18 cellular contexts compared by ENCODE assay signal in the genomic region with DNA sequence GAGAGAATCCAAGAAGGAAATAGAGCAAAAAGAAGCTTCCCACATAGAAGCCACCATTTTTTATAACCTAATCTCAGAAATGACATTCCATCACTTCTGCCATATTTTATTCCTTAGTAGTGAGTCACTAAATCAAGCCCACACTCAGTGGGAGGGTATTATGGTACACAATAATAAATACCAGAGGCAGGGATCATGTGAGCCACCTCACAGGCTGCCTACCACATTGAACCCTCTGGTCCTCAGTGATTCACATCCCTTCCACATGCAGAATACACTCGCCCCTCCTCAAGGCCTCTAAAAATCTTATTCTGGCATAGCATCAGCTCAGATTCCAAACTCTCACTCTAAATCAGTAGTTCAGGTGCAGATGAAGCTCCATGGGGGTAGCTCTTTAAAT. TPM values are rescaled to one million over a fixed set of nuclear protein-coding genes. Genes with fewer than 3 reads are reported as not detected.
A peak's percentile ranks its signal among the peaks of the same experiment; 100 is the strongest.
DNase-seq lines count a peak whose midpoint lies in the region; ATAC-seq and TF ChIP-seq lines count a peak whose summit lies in the region.
"Had no signal": no experiment of that assay in that cellular context is flagged by ENCODE, and none has a peak within 500 bp of the region (broad histone marks: within the 10 kb centered on the region; RNA-seq: fewer than 3 reads in every experiment).

No MANE protein-coding gene starts in this region.

- intact Hi-C loops in lower leg skin (cut with DNase I; ENCODE audit: low total_unique reads), result no loop called here
- intact Hi-C loops in natural killer cell (cut with micrococcal nuclease), result no loop called here

- H3K9me3 Mint-ChIP-seq in natural killer cell, result no peaks in the 10 kb centered on the region
- H3K9me3 Mint-ChIP-seq: dendritic cell treated with granulocyte-macrophage colony-stimulating factor and Interleukin-4, amounts not matched to agents 40 ng/mL and 50 ng/mL, for 4 days had no signal

- POLR2A ChIA-PET in AG04449 (lab: Yijun Ruan, JAX), result no interaction called here

- H3K36me3 Mint-ChIP-seq in natural killer cell, result no peaks in the 10 kb centered on the region

- ATAC-seq in HG03175 (IDR thresholded peaks at IDR 0.05; ENCODE audit: unreplicated experiment), result no peak
- ATAC-seq in HG02970 (IDR thresholded peaks at IDR 0.05; ENCODE audit: low FRiP score, unreplicated experiment), result no peak
- ATAC-seq in natural killer cell, result no peak
- ATAC-seq: left colon had no signal

- TF ChIP-seq CTCF in AG04449 (IDR thresholded peaks at IDR 0.05; ENCODE audit: insufficient read depth, low read length, missing control alignments) (no peak), lower leg skin (IDR thresholded peaks at IDR 0.05) (no peak), natural killer cell (IDR thresholded peaks at IDR 0.05) (no peak)

- 77 to 79% methylated on average over 1 of the region's 1 CpG for WGBS in lower leg skin, 2 donors

- no peak for TF ChIP-seq POLR2A in lower leg skin (IDR thresholded peaks at IDR 0.05)

- no peak overlapping the region for H3K4me3 ChIP-seq in AG04449 (ENCODE audit: low read depth, low read length)
- no peak overlapping the region for H3K4me3 ChIP-seq in lower leg skin (ENCODE audit: low read depth, poor library complexity, severe bottlenecking)
- H3K4me3 ChIP-seq: thoracic aorta had no signal

- no peak overlapping the region for H3K4me3 Mint-ChIP-seq in natural killer cell
- H3K4me3 Mint-ChIP-seq: dendritic cell treated with granulocyte-macrophage colony-stimulating factor and Interleukin-4, amounts not matched to agents 40 ng/mL and 50 ng/mL, for 4 days had no signal

- DNase-seq in AG04449 (ENCODE audit: low read depth, low spot score) (peak; percentile 23), HT1080 (ENCODE audit: low read depth) (peak; percentile 83), astrocyte of the hippocampus (ENCODE audit: low read depth, low spot score) (peak; percentile 63), iris pigment epithelial cell (ENCODE audit: low read depth) (peak; percentile 81), lower leg skin (ENCODE audit: low spot score in 2 of 2) (no peak), natural killer cell (no peak)
- DNase-seq: activated T-cell treated with anti-CD3 and anti-CD28 coated beads, Interleukin-2, amount 50 U/mL, for 1 hour; BE2C; left colon; NCI-H1436; NCI-H446 treated with DMSO at 0.1 percent for 48 hours; posterior cingulate gyrus; stimulated activated CD4-positive, alpha-beta T cell treated with anti-CD3 and anti-CD28 coated beads, Interleukin-15, amount 100 ng/mL, for 24 hours had no signal

- no peak overlapping the region for H3K27ac Mint-ChIP-seq in natural killer cell
- H3K27ac Mint-ChIP-seq: dendritic cell treated with granulocyte-macrophage colony-stimulating factor and Interleukin-4, amounts not matched to agents 40 ng/mL and 50 ng/mL, for 4 days had no signal

- no peaks in the 10 kb centered on the region for H3K4me1 Mint-ChIP-seq in natural killer cell

- peaks cover 21 to 59% of the 10 kb centered on the region in 2 donors for H3K27me3 Mint-ChIP-seq in natural killer cell (ENCODE audit: low read depth in 2 of 2)

- CTCF ChIA-PET in AG04449 (lab: Yijun Ruan, JAX), result no interaction called here

RNA-seq across cellular contexts. Expression of a gene that starts 49.4 kb away (rescaled TPM):
- total RNA-seq in HT1080 (2014; rRNA removed; shearing (Covaris generic)), result not detected in 2 replicates
- not detected in 2 replicates for polyA plus RNA-seq in HT1080 (2015; cell fraction: cytosol; rRNA removed)
- not detected in 2 replicates for polyA plus RNA-seq in HT1080 (2015; cell fraction: nucleus; rRNA removed)
- under 1 TPM in 1 of 4 donors, not detected in 3; 0.06 TPM for total RNA-seq in lower leg skin
- 1 to 10 TPM in 1 of 3 donors, under 1 TPM in 1, not detected in 1; 0.94 to 1.3 TPM for total RNA-seq in natural killer cell
- total RNA-seq: left colon; T-helper 1 cell treated with Interleukin-12 subunit alpha and Interleukin-12 subunit beta and Interleukin-4 antibody, amounts not matched to agents 30 ng/mL and 1 ng/mL, for 36 hours; thoracic aorta had no signal

Comparison
In these comparisons a context has a peak if more than half of its experiments do, and no peak if none do; other contexts are left out.
1. DNase-seq: peak in AG04449 (single experiment), HT1080 (single experiment), astrocyte of the hippocampus (single experiment) and iris pigment epithelial cell (single experiment); none in lower leg skin (0 of 2) and natural killer cell (single experiment).